In the genomic region with DNA sequence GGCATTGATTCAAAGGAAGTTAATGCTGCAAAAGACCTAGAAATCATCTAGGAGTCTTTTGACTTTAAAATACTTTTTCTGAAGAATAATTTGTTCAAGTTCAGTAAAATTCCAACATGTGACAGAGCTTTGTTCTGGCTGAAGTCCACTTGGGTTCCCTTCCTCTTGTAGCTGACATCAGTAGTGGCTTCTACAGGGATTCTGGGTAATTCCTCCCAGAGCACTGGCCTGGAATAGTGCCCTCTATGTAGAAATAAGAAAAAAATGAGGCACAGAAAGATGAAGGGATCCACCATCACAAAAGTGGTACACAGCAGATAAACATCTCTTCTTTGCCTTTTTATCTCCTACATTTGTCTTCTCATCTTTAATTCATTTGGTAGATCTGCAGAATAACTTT, we compare ENCODE assay signal across 24 cellular contexts.
DNase-seq lines count a peak whose midpoint lies in the region; ATAC-seq and TF ChIP-seq lines count a peak whose summit lies in the region.
"Had no signal": no experiment of that assay in that cellular context is flagged by ENCODE, and none has a peak within 500 bp of the region (broad histone marks: within the 10 kb centered on the region; RNA-seq: fewer than 3 reads in every experiment).

No MANE protein-coding gene starts in this region.

- no peaks in the 10 kb centered on the region for H3K4me1 ChIP-seq in prostate gland (replicated peaks)
- H3K4me1 ChIP-seq: A549, pancreas had no signal

- H3K27ac ChIP-seq in prostate gland, result no peak overlapping the region
- H3K27ac ChIP-seq: A549, pancreas had no signal

- intact Hi-C loops in sciatic nerve (cut with DNase I) (no loop called here), prostate gland (cut with DNase I) (no loop called here)

- no peaks in the 10 kb centered on the region for H3K9me3 ChIP-seq in prostate gland
- H3K9me3 ChIP-seq: A549, pancreas had no signal

- DNase-seq in AG10803 (ENCODE audit: low read depth) (peak; percentile 64), LHCN-M2 (ENCODE audit: low read depth) (peak; percentile 30), fibroblast of gingiva (ENCODE audit: low read depth) (peak; percentile 39), sciatic nerve (ENCODE audit: low spot score) (no peak), NOMO-1 treated with DMSO at 0.1 percent for 48 hours (lab: John Stamatoyannopoulos, UW; ENCODE audit: unreplicated experiment) (no peak), prostate gland (ENCODE audit: low spot score) (no peak), retina (no peak)
- DNase-seq: activated CD8-positive, alpha-beta T cell treated with anti-CD3 and anti-CD28 coated beads, Interleukin-2, amount 10 ng/mL, durations not matched to agents 7 days and 5 days; activated naive CD4-positive, alpha-beta T cell treated with anti-CD3 and anti-CD28 coated beads, Interleukin-2, amount 50 U/mL, for 16 hours; amniotic stem cell; cortex of kidney; hippocampal formation; left cardiac atrium; NCI-H1048; NCI-H1694; NCI-H748 treated with DMSO at 0.1 percent for 48 hours; pancreas; right cardiac atrium; stimulated activated CD8-positive, alpha-beta memory T cell treated with anti-CD3 and anti-CD28 coated beads, Interleukin-4, amount 100 ng/mL, for 48 hours; T-helper 9 cell had no signal

- TF ChIP-seq CTCF in AG10803 (conservative IDR thresholded peaks at IDR 0.05; ENCODE audit: low read length) (no peak), prostate gland (IDR thresholded peaks at IDR 0.05) (no peak)

- no peak for TF ChIP-seq POLR2A in prostate gland (IDR thresholded peaks at IDR 0.05)

- no peak overlapping the region for H3K4me3 ChIP-seq in AG10803 (ENCODE audit: low read length)
- H3K4me3 ChIP-seq in prostate gland, result no peak overlapping the region
- H3K4me3 ChIP-seq: A549, pancreas had no signal

- no peaks in the 10 kb centered on the region for H3K27me3 ChIP-seq in prostate gland (replicated peaks; ENCODE audit: insufficient read depth)
- H3K27me3 ChIP-seq: pancreas had no signal

- no peaks in the 10 kb centered on the region for H3K36me3 ChIP-seq in prostate gland
- H3K36me3 ChIP-seq: pancreas had no signal

- ATAC-seq in sciatic nerve, result peak; percentile 76
- ATAC-seq in GM18502 (IDR thresholded peaks at IDR 0.05; ENCODE audit: poor library complexity, unreplicated experiment), result no peak
- ATAC-seq: A549; activated CD8-positive, alpha-beta T cell treated with anti-CD3 and anti-CD28 coated beads, Interleukin-2, amount 10 ng/mL, durations not matched to agents 7 days and 5 days; activated T-helper 17 cell treated with anti-CD3 and anti-CD28 coated beads, Interleukin-2, amount 50 U/mL, for 72 hours; esophagus mucosa; left cardiac atrium; pancreas; right cardiac atrium had no signal

Comparison
In these comparisons a context has a peak if more than half of its experiments do, and no peak if none do; other contexts are left out.
1. DNase-seq: peak in AG10803 (single experiment), LHCN-M2 (single experiment) and fibroblast of gingiva (single experiment); none in sciatic nerve (single experiment), NOMO-1 treated with DMSO at 0.1 percent for 48 hours (single experiment), prostate gland (single experiment) and retina (single experiment).